8 cellular contexts compared by ENCODE assay signal in genomic region chr2:218366621-218367414, GRCh38. TPM values are rescaled to one million over a fixed set of nuclear protein-coding genes. Genes with fewer than 3 reads are reported as not detected.
A peak's percentile ranks its signal among the peaks of the same experiment; 100 is the strongest.
DNase-seq lines count a peak whose midpoint lies in the region; ATAC-seq, FAIRE-seq and TF ChIP-seq lines count a peak whose summit lies in the region.
"Had no signal": no experiment of that assay in that cellular context is flagged by ENCODE, and none has a peak within 500 bp of the region (broad histone marks: within the 10 kb centered on the region; RNA-seq: fewer than 3 reads in every experiment).

No MANE protein-coding gene starts in this region.

- no peak for FAIRE-seq in keratinocyte (lab: Jason Lieb, UNC)

- no peak overlapping the region for H2BK20ac ChIP-seq in H9 (ENCODE audit: low read depth, low read length, poor library complexity, severe bottlenecking)

- H3K27me3 Mint-ChIP-seq in H9 (ENCODE audit: low read depth), result peaks cover 4% of the 10 kb centered on the region; the same call in 1 of the 2 replicates
- H3K27me3 Mint-ChIP-seq in activated CD8-positive, alpha-beta T cell treated with anti-CD3 and anti-CD28 coated beads, Interleukin-2, amount 10 ng/mL, durations not matched to agents 7 days and 5 days (ENCODE audit: low read depth), result peaks cover 16% of the 10 kb centered on the region
- no peaks in the 10 kb centered on the region for H3K27me3 Mint-ChIP-seq in stimulated activated naive B cell treated with anti-CD40 and anti-IgM and Interleukin-4, amounts not matched to agents 10 μg/mL and 1 μg/mL and 100 μg/mL, for 72 hours

- no peak for ATAC-seq in activated CD8-positive, alpha-beta T cell treated with anti-CD3 and anti-CD28 coated beads, Interleukin-2, amount 10 ng/mL, durations not matched to agents 7 days and 5 days
- no peak for ATAC-seq in stimulated activated naive B cell treated with anti-CD40 and anti-IgM and Interleukin-4, amounts not matched to agents 10 μg/mL and 1 μg/mL and 100 μg/mL, for 72 hours (replicated peaks)
- no peak for ATAC-seq in HG03097 (IDR thresholded peaks at IDR 0.05; ENCODE audit: low FRiP score, unreplicated experiment)

- H3K9me1 ChIP-seq in keratinocyte (ENCODE audit: control insufficient read depth, extremely low read depth, insufficient read depth, low read length), result no peaks in the 10 kb centered on the region

- H2BK15ac ChIP-seq in H9 (ENCODE audit: low read depth, low read length), result no peak overlapping the region

- TF ChIP-seq CTCF in H9 (conservative IDR thresholded peaks at IDR 0.05), result no peak
- TF ChIP-seq CTCF in keratinocyte (optimal IDR thresholded peaks at IDR 0.05 in 1 of 3, IDR thresholded peaks at IDR 0.05 in 1 of 3, conservative IDR thresholded peaks at IDR 0.05 in 1 of 3; ENCODE audit: extremely low read depth in 1 of 3, insufficient read depth in 2 of 3, low read length in 3 of 3), result no peak

- H2BK5ac ChIP-seq in H9 (ENCODE audit: insufficient read length, low read length), result no peak overlapping the region

- H2AFZ ChIP-seq in H9 (ENCODE audit: low read length), result no peak overlapping the region
- H2AFZ ChIP-seq in keratinocyte (ENCODE audit: control insufficient read depth, low read length), result no peak overlapping the region

- no peak overlapping the region for H3K23ac ChIP-seq in H9 (ENCODE audit: insufficient read length, low read depth, low read length)

- H3K4me1 ChIP-seq in H9 (ENCODE audit: insufficient read depth, low read length), result no peaks in the 10 kb centered on the region
- peaks cover 4% of the 10 kb centered on the region for H3K4me1 ChIP-seq in keratinocyte (ENCODE audit: control insufficient read depth, extremely low read depth, insufficient read depth, low read length)

- no peaks in the 10 kb centered on the region for H4K20me1 ChIP-seq in H9 (ENCODE audit: control insufficient read depth, insufficient read depth, insufficient read length)
- H4K20me1 ChIP-seq in keratinocyte (ENCODE audit: control insufficient read depth, extremely low read depth, insufficient read depth, low read length), result no peaks in the 10 kb centered on the region

- no CpG with 5 or more reads among the region's 9 CpGs for WGBS in H9 (ENCODE audit: extremely low coverage, insufficient read length, low lambda C conversion rate)

- DNase-seq in H9 (no peak), keratinocyte (ENCODE audit: low read depth, low spot score) (no peak), retina (no peak), SHP77 (lab: John Stamatoyannopoulos, UW) (no peak)
- no peak for DNase-seq in activated CD8-positive, alpha-beta T cell treated with anti-CD3 and anti-CD28 coated beads, Interleukin-2, amount 10 ng/mL, durations not matched to agents 7 days and 5 days
- DNase-seq in stimulated activated naive B cell treated with anti-CD40 and anti-IgM and Interleukin-4, amounts not matched to agents 10 μg/mL and 1 μg/mL and 100 μg/mL, for 72 hours, result no peak

- no peaks in the 10 kb centered on the region for H3K36me3 Mint-ChIP-seq in H9 (ENCODE audit: insufficient read depth in 1 of 3, low read depth in 3 of 3)
- peaks cover 2% of the 10 kb centered on the region for H3K36me3 Mint-ChIP-seq in activated CD8-positive, alpha-beta T cell treated with anti-CD3 and anti-CD28 coated beads, Interleukin-2, amount 10 ng/mL, durations not matched to agents 7 days and 5 days (ENCODE audit: low read depth)
- H3K36me3 Mint-ChIP-seq in stimulated activated naive B cell treated with anti-CD40 and anti-IgM and Interleukin-4, amounts not matched to agents 10 μg/mL and 1 μg/mL and 100 μg/mL, for 72 hours, result peaks cover 0 to 1% of the 10 kb centered on the region in 2 donors

- H3K4me3 Mint-ChIP-seq in H9, result peak overlapping the region; percentile 76 to 82
- peak overlapping the region; percentile 78 for H3K4me3 Mint-ChIP-seq in activated CD8-positive, alpha-beta T cell treated with anti-CD3 and anti-CD28 coated beads, Interleukin-2, amount 10 ng/mL, durations not matched to agents 7 days and 5 days
- H3K4me3 Mint-ChIP-seq in stimulated activated naive B cell treated with anti-CD40 and anti-IgM and Interleukin-4, amounts not matched to agents 10 μg/mL and 1 μg/mL and 100 μg/mL, for 72 hours, result peak overlapping the region; percentile 89 to 90

- H4K5ac ChIP-seq in H9 (ENCODE audit: insufficient read length, low read depth, low read length), result no peak overlapping the region

- dilution Hi-C loops in keratinocyte (cut with MboI; ENCODE audit: extremely low pct_ligation_motif_present, low sequenced_read_pairs), result no loop called here

- peak overlapping the region; percentile 57 for H3K4me2 ChIP-seq in H9 (ENCODE audit: insufficient read depth, insufficient read length, low read length)
- peak overlapping the region; percentile 77 for H3K4me2 ChIP-seq in keratinocyte (ENCODE audit: control insufficient read depth, extremely low read depth, insufficient read depth, low read depth, low read length)

- no peak overlapping the region for H3K56ac ChIP-seq in H9 (ENCODE audit: insufficient read length, low read depth, low read length)

- no peak overlapping the region for H4K91ac ChIP-seq in H9 (ENCODE audit: insufficient read length, low read depth, low read length)

- H3K4ac ChIP-seq in H9 (ENCODE audit: low read depth, low read length), result no peak overlapping the region

- H3K23me2 ChIP-seq in H9 (ENCODE audit: insufficient read length, low read depth, low read length, poor library complexity, severe bottlenecking), result no peaks in the 10 kb centered on the region

- H3K79me2 ChIP-seq in H9 (ENCODE audit: insufficient read depth, low read length) (no peaks in the 10 kb centered on the region), keratinocyte (ENCODE audit: control insufficient read depth, insufficient read depth, low read length) (no peaks in the 10 kb centered on the region)

- no peaks in the 10 kb centered on the region for H3K27me3 ChIP-seq in H9 (ENCODE audit: insufficient read depth, low read length)
- H3K27me3 ChIP-seq in keratinocyte (ENCODE audit: control insufficient read depth, extremely low read depth, insufficient read depth, low read length), result no peaks in the 10 kb centered on the region

- H3T11ph ChIP-seq in H9 (ENCODE audit: low read length), result no peak overlapping the region

- no peaks in the 10 kb centered on the region for H3K79me1 ChIP-seq in H9 (ENCODE audit: insufficient read depth, low read depth, low read length, poor library complexity, severe bottlenecking)

- no peaks in the 10 kb centered on the region for H3K9me3 ChIP-seq in H9 (ENCODE audit: control insufficient read depth, low read depth, low read length)
- H3K9me3 ChIP-seq in keratinocyte (ENCODE audit: control insufficient read depth, low read depth, low read length), result no peaks in the 10 kb centered on the region

- H3K36me3 ChIP-seq in keratinocyte (ENCODE audit: control insufficient read depth in 2 of 2, extremely low read depth in 1 of 2, insufficient read depth in 2 of 2, low read length in 2 of 2), result no peaks in the 10 kb centered on the region

- H3K27ac ChIP-seq in H9 (ENCODE audit: insufficient read length, low read depth, low read length) (no peak overlapping the region), keratinocyte (ENCODE audit: control insufficient read depth, insufficient read depth, low read length) (no peak overlapping the region)

- H3K9me3 Mint-ChIP-seq in H9, result no peaks in the 10 kb centered on the region; a peak in 1 of 5 replicates
- H3K9me3 Mint-ChIP-seq in activated CD8-positive, alpha-beta T cell treated with anti-CD3 and anti-CD28 coated beads, Interleukin-2, amount 10 ng/mL, durations not matched to agents 7 days and 5 days (ENCODE audit: insufficient read depth), result no peaks in the 10 kb centered on the region
- H3K9me3 Mint-ChIP-seq in stimulated activated naive B cell treated with anti-CD40 and anti-IgM and Interleukin-4, amounts not matched to agents 10 μg/mL and 1 μg/mL and 100 μg/mL, for 72 hours, result no peaks in the 10 kb centered on the region

- no peak overlapping the region for H3K4me3 ChIP-seq in keratinocyte (ENCODE audit: control insufficient read depth in 2 of 3, extremely low read depth in 1 of 3, insufficient read depth in 2 of 3, low read depth in 1 of 3, low read length in 3 of 3)

- no peak overlapping the region for H2AK5ac ChIP-seq in H9 (ENCODE audit: insufficient read length, low read length)

- H4K8ac ChIP-seq in H9 (replicated peaks; ENCODE audit: insufficient read length, low read depth, low read length), result no peak overlapping the region

- no peak overlapping the region for H3K14ac ChIP-seq in H9 (ENCODE audit: insufficient read depth, low read length)

- CTCF ChIA-PET in activated CD8-positive, alpha-beta T cell treated with anti-CD3 and anti-CD28 coated beads, Interleukin-2, amount 10 ng/mL, durations not matched to agents 7 days and 5 days (lab: Charles Lee), result interaction anchor here (0.9 to 1.5 kb wide), 4 partner anchors 8 to 94 kb away, joined by 3 to 7 read pairs (median 4); partner anchors contain the start of gene CATIP

- H3K27ac Mint-ChIP-seq in H9, result peak overlapping the region in 1 of 3 experiments; percentile 73; a peak in 1 of 7 replicates
- peak overlapping the region; percentile 75 for H3K27ac Mint-ChIP-seq in activated CD8-positive, alpha-beta T cell treated with anti-CD3 and anti-CD28 coated beads, Interleukin-2, amount 10 ng/mL, durations not matched to agents 7 days and 5 days
- peak overlapping the region; percentile 91 for H3K27ac Mint-ChIP-seq in stimulated activated naive B cell treated with anti-CD40 and anti-IgM and Interleukin-4, amounts not matched to agents 10 μg/mL and 1 μg/mL and 100 μg/mL, for 72 hours

- H3K9ac ChIP-seq in H9 (ENCODE audit: extremely low read depth, insufficient read length, low read length) (no peak overlapping the region), keratinocyte (ENCODE audit: control insufficient read depth, extremely low read depth, insufficient read depth, low read length) (no peak overlapping the region)

- H2BK120ac ChIP-seq in H9 (ENCODE audit: low read depth, low read length, poor library complexity, severe bottlenecking), result no peak overlapping the region

- no peak overlapping the region for H3K18ac ChIP-seq in H9 (ENCODE audit: insufficient read length, low read depth, low read length)

- POLR2A ChIA-PET in activated CD8-positive, alpha-beta T cell treated with anti-CD3 and anti-CD28 coated beads, Interleukin-2, amount 10 ng/mL, durations not matched to agents 7 days and 5 days (lab: Charles Lee), result interaction anchor here (1.0 to 1.6 kb wide), 2 partner anchors 11 to 30 kb away, joined by 3 to 5 read pairs; no protein-coding TSS in a partner anchor

- no peak overlapping the region for H2BK12ac ChIP-seq in H9 (ENCODE audit: insufficient read length, low read depth, low read length)

- peaks cover 9% of the 10 kb centered on the region in 2 experiments for H3K4me1 Mint-ChIP-seq in H9
- H3K4me1 Mint-ChIP-seq in activated CD8-positive, alpha-beta T cell treated with anti-CD3 and anti-CD28 coated beads, Interleukin-2, amount 10 ng/mL, durations not matched to agents 7 days and 5 days (ENCODE audit: low read depth), result peaks cover 36% of the 10 kb centered on the region
- H3K4me1 Mint-ChIP-seq in stimulated activated naive B cell treated with anti-CD40 and anti-IgM and Interleukin-4, amounts not matched to agents 10 μg/mL and 1 μg/mL and 100 μg/mL, for 72 hours, result peaks cover 18 to 31% of the 10 kb centered on the region in 2 donors

RNA-seq across cellular contexts. Expression of gene CATIP, which starts 10.2 kb away (rescaled TPM):
- total RNA-seq in H9 (2021), result not detected in 2 replicates
- total RNA-seq in activated CD8-positive, alpha-beta T cell treated with anti-CD3 and anti-CD28 coated beads, Interleukin-2, amount 10 ng/mL, durations not matched to agents 7 days and 5 days, result not detected
- polyA plus RNA-seq in keratinocyte, result not detected in 3 replicates
- polyA plus RNA-seq in keratinocyte (2011; ENCODE audit: low read depth), result not detected
- not detected in 2 replicates for polyA plus RNA-seq in keratinocyte (2011; cell fraction: cytosol; rRNA removed)
- not detected in 2 replicates for polyA plus RNA-seq in keratinocyte (2011; cell fraction: nucleus; rRNA removed)
- 0.05 TPM in 1 of 2 replicates, not detected in the other for polyA plus RNA-seq in keratinocyte (2012; ENCODE audit: low replicate concordance)
- not detected in 3 replicates for polyA minus RNA-seq in keratinocyte
- polyA minus RNA-seq in keratinocyte (2011; cell fraction: cytosol; rRNA and poly(A)+ RNA removed), result not detected
- polyA minus RNA-seq in keratinocyte (2011; cell fraction: nucleus; rRNA and poly(A)+ RNA removed), result not detected in 2 replicates
- total RNA-seq: mesenteric fat pad had no signal

RNA-seq across cellular contexts. Expression of gene SLC11A1, which starts 15.3 kb away (rescaled TPM):
- total RNA-seq in H9 (2021), result 0.04 and 0.11 TPM in 2 replicates
- total RNA-seq in activated CD8-positive, alpha-beta T cell treated with anti-CD3 and anti-CD28 coated beads, Interleukin-2, amount 10 ng/mL, durations not matched to agents 7 days and 5 days, result under 1 TPM; 0.21 to 0.29 TPM
- 0.46 to 1.2 TPM (median 0.70 TPM) in 3 replicates for polyA plus RNA-seq in keratinocyte
- not detected for polyA plus RNA-seq in keratinocyte (2011; ENCODE audit: low read depth)
- polyA plus RNA-seq in keratinocyte (2011; cell fraction: cytosol; rRNA removed), result 0.83 and 1.4 TPM in 2 replicates
- polyA plus RNA-seq in keratinocyte (2011; cell fraction: nucleus; rRNA removed), result 1.1 and 1.6 TPM in 2 replicates
- 0.20 and 0.99 TPM in 2 replicates for polyA plus RNA-seq in keratinocyte (2012; ENCODE audit: low replicate concordance)
- polyA minus RNA-seq in keratinocyte, result 0.16 to 2.9 TPM (median 2.5 TPM) in 3 replicates
- not detected for polyA minus RNA-seq in keratinocyte (2011; cell fraction: cytosol; rRNA and poly(A)+ RNA removed)
- polyA minus RNA-seq in keratinocyte (2011; cell fraction: nucleus; rRNA and poly(A)+ RNA removed), result 0.47 and 1.5 TPM in 2 replicates

RNA-seq across cellular contexts. Expression of gene CTDSP1, which starts 32.9 kb away (rescaled TPM):
- 52.3 and 56.6 TPM in 2 replicates for total RNA-seq in H9 (2021)
- 100 to 1,000 TPM; 175 to 185 TPM for total RNA-seq in activated CD8-positive, alpha-beta T cell treated with anti-CD3 and anti-CD28 coated beads, Interleukin-2, amount 10 ng/mL, durations not matched to agents 7 days and 5 days
- polyA plus RNA-seq in keratinocyte, result 38.7 to 47.1 TPM (median 46.4 TPM) in 3 replicates
- polyA plus RNA-seq in keratinocyte (2011; ENCODE audit: low read depth), result 2.1 TPM
- 32.1 and 48.6 TPM in 2 replicates for polyA plus RNA-seq in keratinocyte (2011; cell fraction: cytosol; rRNA removed)
- polyA plus RNA-seq in keratinocyte (2011; cell fraction: nucleus; rRNA removed), result 47.4 and 62.3 TPM in 2 replicates
- 27.5 and 40.3 TPM in 2 replicates for polyA plus RNA-seq in keratinocyte (2012; ENCODE audit: low replicate concordance)
- 54.2 to 141 TPM (median 62.4 TPM) in 3 replicates for polyA minus RNA-seq in keratinocyte
- 56.6 TPM for polyA minus RNA-seq in keratinocyte (2011; cell fraction: cytosol; rRNA and poly(A)+ RNA removed)
- 23.5 and 24.3 TPM in 2 replicates for polyA minus RNA-seq in keratinocyte (2011; cell fraction: nucleus; rRNA and poly(A)+ RNA removed)

RNA-seq across cellular contexts. Expression of gene VIL1, which starts 52.1 kb away (rescaled TPM):
- 4.0 and 4.2 TPM in 2 replicates for total RNA-seq in H9 (2021)
- not detected for total RNA-seq in activated CD8-positive, alpha-beta T cell treated with anti-CD3 and anti-CD28 coated beads, Interleukin-2, amount 10 ng/mL, durations not matched to agents 7 days and 5 days
- not detected in 3 replicates for polyA plus RNA-seq in keratinocyte
- not detected for polyA plus RNA-seq in keratinocyte (2011; ENCODE audit: low read depth)
- polyA plus RNA-seq in keratinocyte (2011; cell fraction: cytosol; rRNA removed), result not detected in 2 replicates
- not detected in 2 replicates for polyA plus RNA-seq in keratinocyte (2011; cell fraction: nucleus; rRNA removed)
- polyA plus RNA-seq in keratinocyte (2012; ENCODE audit: low replicate concordance), result 0.38 TPM in 1 of 2 replicates, not detected in the other
- polyA minus RNA-seq in keratinocyte, result not detected in 3 replicates
- not detected for polyA minus RNA-seq in keratinocyte (2011; cell fraction: cytosol; rRNA and poly(A)+ RNA removed)
- not detected in 2 replicates for polyA minus RNA-seq in keratinocyte (2011; cell fraction: nucleus; rRNA and poly(A)+ RNA removed)
